Comparison of ENCODE assay signal across 8 cellular contexts in the genomic region with DNA sequence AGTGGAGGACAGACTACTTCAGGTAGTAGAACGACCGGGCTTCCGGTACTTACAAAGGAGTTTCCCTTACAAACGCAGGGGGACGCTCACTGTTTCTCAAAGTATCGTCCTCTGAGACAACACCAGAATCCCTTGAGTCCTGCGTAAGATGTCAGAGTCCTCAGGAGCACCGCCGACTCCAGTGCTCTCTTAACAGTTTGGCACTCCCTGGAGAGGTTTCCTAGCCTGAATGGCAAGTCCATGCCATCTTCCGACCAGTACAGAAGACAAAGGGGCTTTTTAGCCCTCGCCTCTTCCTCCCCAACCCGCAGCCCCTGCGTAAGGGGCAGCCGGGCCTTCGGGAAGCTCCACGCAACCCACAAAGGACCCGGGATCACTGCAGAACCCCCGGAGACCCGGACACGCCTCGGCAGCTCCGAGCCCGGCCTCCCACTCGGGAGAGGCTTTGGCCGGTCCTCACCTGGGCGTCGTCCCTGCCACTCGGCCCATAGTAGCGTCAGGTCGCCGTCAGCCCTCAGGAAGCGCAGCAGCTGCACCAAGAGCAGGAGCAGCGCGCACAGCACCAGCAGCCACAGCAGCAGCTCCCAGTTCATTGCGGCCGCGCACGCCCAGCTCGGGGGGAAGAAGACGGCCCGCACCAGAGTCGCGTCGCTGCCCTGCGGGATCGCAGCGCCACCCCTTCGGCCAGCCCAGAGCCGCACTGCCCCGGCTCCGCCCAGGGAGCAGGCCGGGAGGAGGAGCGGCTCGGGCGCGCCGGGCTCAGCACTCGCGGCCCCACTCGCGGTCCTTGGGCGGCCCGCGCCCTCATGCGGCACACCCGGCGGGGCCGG. TPM values are rescaled to one million over a fixed set of nuclear protein-coding genes. Genes with fewer than 3 reads are reported as not detected.
A peak's percentile ranks its signal among the peaks of the same experiment; 100 is the strongest.
DNase-seq lines count a peak whose midpoint lies in the region; ATAC-seq and TF ChIP-seq lines count a peak whose summit lies in the region.

A gene with protein sequence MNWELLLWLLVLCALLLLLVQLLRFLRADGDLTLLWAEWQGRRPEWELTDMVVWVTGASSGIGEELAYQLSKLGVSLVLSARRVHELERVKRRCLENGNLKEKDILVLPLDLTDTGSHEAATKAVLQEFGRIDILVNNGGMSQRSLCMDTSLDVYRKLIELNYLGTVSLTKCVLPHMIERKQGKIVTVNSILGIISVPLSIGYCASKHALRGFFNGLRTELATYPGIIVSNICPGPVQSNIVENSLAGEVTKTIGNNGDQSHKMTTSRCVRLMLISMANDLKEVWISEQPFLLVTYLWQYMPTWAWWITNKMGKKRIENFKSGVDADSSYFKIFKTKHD (minus strand): TSS at position 682 of the 830 bp plus-strand sequence. CDS start 89 bp downstream, at position 593.

- 0 to 1% methylated on average over 31 to 55 of the region's 68 CpGs for WGBS in lower leg skin, 2 donors

- no peak for TF ChIP-seq CTCF in lower leg skin (IDR thresholded peaks at IDR 0.05)

- H3K4me3 ChIP-seq in lower leg skin (ENCODE audit: low read depth, poor library complexity, severe bottlenecking) = peak within 1 kb of the TSS; percentile 88

- TF ChIP-seq POLR2A in lower leg skin (IDR thresholded peaks at IDR 0.05) = peak in 1 of 2 donors; percentile 38

- ATAC-seq in GM18907 (IDR thresholded peaks at IDR 0.05; ENCODE audit: unreplicated experiment) (peak; percentile 91), HG03139 (IDR thresholded peaks at IDR 0.05; ENCODE audit: unreplicated experiment) (peak; percentile 86)

- DNase-seq in AML-193 (lab: John Stamatoyannopoulos, UW) (peak; percentile 76 to 82), NCI-H510A treated with DMSO at 0.1 percent for 48 hours (lab: John Stamatoyannopoulos, UW) (peak; percentile 62), dermis microvascular lymphatic vessel endothelial cell (ENCODE audit: low read depth in 2 of 2) (peak; percentile 31 to 86), lower leg skin (ENCODE audit: low spot score in 2 of 2) (peak; percentile 68 to 95)
- peak; percentile 51 for DNase-seq in activated CD4-positive, alpha-beta T cell treated with anti-CD3 and anti-CD28 coated beads, Interleukin-2, amount 50 U/mL, for 1 hour
- peak; percentile 59 to 66 for DNase-seq in stimulated activated CD4-positive, alpha-beta T cell treated with anti-CD3 and anti-CD28 coated beads, Interleukin-4, amount 100 ng/mL, for 4 hours

- intact Hi-C loops in lower leg skin (cut with DNase I; ENCODE audit: low total_unique reads) = no loop called here

RNA-seq across cellular contexts. Expression of the gene that starts here (rescaled TPM):
- total RNA-seq in dermis microvascular lymphatic vessel endothelial cell (78.3 and 80.0 TPM in 2 replicates), lower leg skin (100 to 1,000 TPM in 1 of 4 donors, 10 to 100 TPM in 3; 52.1 to 102 (median 75.7) TPM)

Comparison
In these comparisons a context has a peak if more than half of its experiments do, and no peak if none do; other contexts are left out.
1. Peak in every context shown above with its lines: DNase-seq, ATAC-seq and H3K4me3 ChIP-seq.